ENCODE assay signal across 8 cellular contexts in the genomic region with DNA sequence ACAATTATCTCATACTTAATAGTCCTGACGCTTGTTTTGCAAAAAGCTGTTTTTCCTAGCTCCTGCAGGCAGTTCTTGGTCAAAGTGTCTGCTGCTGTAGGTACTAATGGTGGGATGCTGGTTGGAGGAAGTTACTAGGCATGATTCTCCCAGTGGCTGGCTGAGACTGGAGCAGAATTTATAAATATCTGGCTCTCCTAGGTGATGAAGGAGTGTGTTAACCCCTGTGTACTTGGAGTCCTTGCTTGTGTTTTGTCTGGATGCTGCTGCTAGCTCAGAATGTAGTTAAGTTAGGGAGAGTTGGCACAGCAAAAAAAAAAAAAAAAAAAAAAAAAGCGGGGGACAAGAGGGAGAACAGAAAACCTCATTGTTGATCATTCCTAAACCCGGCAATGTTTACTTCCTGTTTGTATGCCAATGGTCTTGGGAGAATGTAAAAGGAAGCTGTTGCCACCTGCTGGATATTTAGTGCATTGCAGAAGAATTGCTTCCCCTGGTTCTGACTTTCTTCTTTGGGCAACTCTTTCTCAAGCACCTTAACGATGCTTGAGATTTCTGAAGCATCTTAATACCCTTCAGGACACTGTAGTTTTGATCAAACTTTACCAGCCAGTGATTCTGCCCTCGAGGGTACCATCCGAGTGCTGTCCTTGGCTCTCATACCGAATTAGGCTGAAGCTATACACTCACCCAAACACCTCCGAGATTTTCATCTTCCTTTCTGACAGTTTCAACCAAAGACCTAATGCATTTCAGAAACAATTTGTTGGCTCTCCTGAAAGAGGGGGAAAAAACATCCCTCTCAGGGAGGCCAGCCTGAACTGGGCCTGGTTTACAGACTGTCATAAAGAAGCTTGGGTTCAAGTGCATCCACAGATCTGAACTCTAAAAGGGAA.
DNase-seq lines count a peak whose midpoint lies in the region; ATAC-seq and TF ChIP-seq lines count a peak whose summit lies in the region.

No MANE protein-coding gene starts in this region.

- no peaks in the 10 kb centered on the region for H4K20me1 ChIP-seq in SU-DHL-6 (ENCODE audit: low read depth, low read length)

- H3K4me3 ChIP-seq in SU-DHL-6 (ENCODE audit: insufficient read depth, low read length, poor library complexity, severe bottlenecking) (peak overlapping the region; percentile 25), dorsolateral prefrontal cortex (peak overlapping the region in 44 of 59 donors; percentile 3 to 59 (median 34)), liver (ENCODE audit: low read depth in 1 of 3, low read length in 3 of 3) (no peak overlapping the region)

- H3K27ac ChIP-seq in SU-DHL-6 (ENCODE audit: low read depth, low read length) = no peak overlapping the region
- H3K27ac ChIP-seq in dorsolateral prefrontal cortex = peak overlapping the region in 11 of 59 donors; percentile 3 to 53 (median 31)
- H3K27ac ChIP-seq in liver (ENCODE audit: low read depth in 1 of 2, low read length in 2 of 2) = no peak overlapping the region
- no peak overlapping the region for H3K27ac ChIP-seq in substantia nigra (ENCODE audit: low read depth, low read length, poor library complexity, severe bottlenecking)

- H3K36me3 ChIP-seq in SU-DHL-6 (ENCODE audit: low read length) = no peaks in the 10 kb centered on the region
- no peaks in the 10 kb centered on the region for H3K36me3 ChIP-seq in liver (ENCODE audit: control insufficient read depth in 4 of 4, insufficient read depth in 3 of 4, low read depth in 1 of 4, low read length in 3 of 4)

- H3K27me3 ChIP-seq in SU-DHL-6 (ENCODE audit: low read length) = no peaks in the 10 kb centered on the region
- H3K27me3 ChIP-seq in dorsolateral prefrontal cortex = no peaks in the 10 kb centered on the region
- H3K27me3 ChIP-seq in liver (ENCODE audit: control insufficient read depth in 4 of 4, insufficient read depth in 4 of 4, low read length in 3 of 4) = no peaks in the 10 kb centered on the region

- intact Hi-C loops in dorsolateral prefrontal cortex (cut with DNase I) = loop anchor here (1.0 to 10.0 kb wide), 5 partner anchors 102 to 642 kb away; no protein-coding TSS in a partner anchor

- H3K9me3 ChIP-seq in SU-DHL-6 (ENCODE audit: insufficient read depth, low read length) (no peaks in the 10 kb centered on the region), liver (ENCODE audit: control insufficient read depth in 4 of 4, low read length in 3 of 4) (no peaks in the 10 kb centered on the region)

- TF ChIP-seq CTCF in SU-DHL-6 (IDR thresholded peaks at IDR 0.05; ENCODE audit: insufficient read depth, low read length, poor library complexity, severe bottlenecking) (peak; percentile 83), dorsolateral prefrontal cortex (IDR thresholded peaks at IDR 0.05 in 54 of 56, conservative IDR thresholded peaks at IDR 0.05 in 2 of 56; ENCODE audit: low read depth in 1 of 56, partially characterized antibody in 56 of 56) (peak; percentile 85 to 98 (median 92)), liver (IDR thresholded peaks at IDR 0.05; ENCODE audit: low read depth, low read length, missing input control) (peak; percentile 96)

- no peak for TF ChIP-seq POLR2A in GM18505 (IDR thresholded peaks at IDR 0.05; ENCODE audit: borderline replicate concordance, extremely low read depth, insufficient read depth, insufficient read length)

- WGBS in liver = 26% methylated on average over 8 of the region's 8 CpGs

- no peaks in the 10 kb centered on the region for H3K9me2 ChIP-seq in SU-DHL-6 (replicated peaks; ENCODE audit: insufficient read depth, low read length)

- peak; percentile 94 to 96 for TF ChIP-seq RAD21 in liver (IDR thresholded peaks at IDR 0.05)

- H3F3A ChIP-seq in SU-DHL-6 (ENCODE audit: insufficient read depth) = no peaks in the 10 kb centered on the region

- H3K9ac ChIP-seq in SU-DHL-6 (ENCODE audit: low read length) (no peak overlapping the region), liver (ENCODE audit: low read depth in 1 of 2, low read length in 2 of 2) (no peak overlapping the region)

- DNase-seq in C1 segment of cervical spinal cord (lab: John Stamatoyannopoulos, UW) (peak in 12 of 14 donors; percentile 6 to 40 (median 24)), NCI-H1092 (lab: John Stamatoyannopoulos, UW) (peak; percentile 21), dorsolateral prefrontal cortex (peak in 4 of 10 donors; percentile 20 to 69 (median 50)), substantia nigra (lab: John Stamatoyannopoulos, UW) (peak in 34 of 49 donors; percentile 1 to 74 (median 16))

- ATAC-seq in GM18505 (IDR thresholded peaks at IDR 0.05; ENCODE audit: unreplicated experiment) (peak; percentile 85), HG02840 (IDR thresholded peaks at IDR 0.05; ENCODE audit: low FRiP score, unreplicated experiment) (peak; percentile 92)

- no peaks in the 10 kb centered on the region for H3K79me2 ChIP-seq in SU-DHL-6 (ENCODE audit: insufficient read depth, low read length)

- H3K4me1 ChIP-seq in liver (ENCODE audit: control insufficient read depth in 4 of 4, insufficient read depth in 4 of 4, low read length in 3 of 4) = peaks cover 0 to 3% (median 0%) of the 10 kb centered on the region in 4 donors

- H2AFZ ChIP-seq in SU-DHL-6 (ENCODE audit: low read depth, low read length, severe bottlenecking) = peak overlapping the region; percentile 82

- H3K4me2 ChIP-seq in SU-DHL-6 (ENCODE audit: low read depth, low read length, poor library complexity, severe bottlenecking) = peak overlapping the region; percentile 46

TF ChIP-seq in liver, 16 proteins besides CTCF, POLR2A, EP300 and RAD21:
- TF ChIP-seq, protein P1, sequence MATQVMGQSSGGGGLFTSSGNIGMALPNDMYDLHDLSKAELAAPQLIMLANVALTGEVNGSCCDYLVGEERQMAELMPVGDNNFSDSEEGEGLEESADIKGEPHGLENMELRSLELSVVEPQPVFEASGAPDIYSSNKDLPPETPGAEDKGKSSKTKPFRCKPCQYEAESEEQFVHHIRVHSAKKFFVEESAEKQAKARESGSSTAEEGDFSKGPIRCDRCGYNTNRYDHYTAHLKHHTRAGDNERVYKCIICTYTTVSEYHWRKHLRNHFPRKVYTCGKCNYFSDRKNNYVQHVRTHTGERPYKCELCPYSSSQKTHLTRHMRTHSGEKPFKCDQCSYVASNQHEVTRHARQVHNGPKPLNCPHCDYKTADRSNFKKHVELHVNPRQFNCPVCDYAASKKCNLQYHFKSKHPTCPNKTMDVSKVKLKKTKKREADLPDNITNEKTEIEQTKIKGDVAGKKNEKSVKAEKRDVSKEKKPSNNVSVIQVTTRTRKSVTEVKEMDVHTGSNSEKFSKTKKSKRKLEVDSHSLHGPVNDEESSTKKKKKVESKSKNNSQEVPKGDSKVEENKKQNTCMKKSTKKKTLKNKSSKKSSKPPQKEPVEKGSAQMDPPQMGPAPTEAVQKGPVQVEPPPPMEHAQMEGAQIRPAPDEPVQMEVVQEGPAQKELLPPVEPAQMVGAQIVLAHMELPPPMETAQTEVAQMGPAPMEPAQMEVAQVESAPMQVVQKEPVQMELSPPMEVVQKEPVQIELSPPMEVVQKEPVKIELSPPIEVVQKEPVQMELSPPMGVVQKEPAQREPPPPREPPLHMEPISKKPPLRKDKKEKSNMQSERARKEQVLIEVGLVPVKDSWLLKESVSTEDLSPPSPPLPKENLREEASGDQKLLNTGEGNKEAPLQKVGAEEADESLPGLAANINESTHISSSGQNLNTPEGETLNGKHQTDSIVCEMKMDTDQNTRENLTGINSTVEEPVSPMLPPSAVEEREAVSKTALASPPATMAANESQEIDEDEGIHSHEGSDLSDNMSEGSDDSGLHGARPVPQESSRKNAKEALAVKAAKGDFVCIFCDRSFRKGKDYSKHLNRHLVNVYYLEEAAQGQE (IDR thresholded peaks at IDR 0.05) = no peak
- TF ChIP-seq HNF4A (conservative IDR thresholded peaks at IDR 0.05) (peak in 1 of 2 donors; percentile 10), TAF1 (conservative IDR thresholded peaks at IDR 0.05) (no peak), HNF4G (IDR thresholded peaks at IDR 0.05) (no peak), EGR1 (IDR thresholded peaks at IDR 0.05; ENCODE audit: low read depth in 2 of 2) (no peak), FOXA1 (IDR thresholded peaks at IDR 0.05) (peak; percentile 37), JUND (IDR thresholded peaks at IDR 0.05) (no peak), GABPA (IDR thresholded peaks at IDR 0.05 in 1 of 2, conservative IDR thresholded peaks at IDR 0.05 in 1 of 2) (peak; percentile 18 to 52), NR2F2 (IDR thresholded peaks at IDR 0.05) (no peak), RXRA (IDR thresholded peaks at IDR 0.05) (no peak), FOXA2 (IDR thresholded peaks at IDR 0.05) (peak; percentile 59), SP1 (IDR thresholded peaks at IDR 0.05) (no peak), YY1 (IDR thresholded peaks at IDR 0.05) (peak; percentile 20)
- TF ChIP-seq, protein P2, sequence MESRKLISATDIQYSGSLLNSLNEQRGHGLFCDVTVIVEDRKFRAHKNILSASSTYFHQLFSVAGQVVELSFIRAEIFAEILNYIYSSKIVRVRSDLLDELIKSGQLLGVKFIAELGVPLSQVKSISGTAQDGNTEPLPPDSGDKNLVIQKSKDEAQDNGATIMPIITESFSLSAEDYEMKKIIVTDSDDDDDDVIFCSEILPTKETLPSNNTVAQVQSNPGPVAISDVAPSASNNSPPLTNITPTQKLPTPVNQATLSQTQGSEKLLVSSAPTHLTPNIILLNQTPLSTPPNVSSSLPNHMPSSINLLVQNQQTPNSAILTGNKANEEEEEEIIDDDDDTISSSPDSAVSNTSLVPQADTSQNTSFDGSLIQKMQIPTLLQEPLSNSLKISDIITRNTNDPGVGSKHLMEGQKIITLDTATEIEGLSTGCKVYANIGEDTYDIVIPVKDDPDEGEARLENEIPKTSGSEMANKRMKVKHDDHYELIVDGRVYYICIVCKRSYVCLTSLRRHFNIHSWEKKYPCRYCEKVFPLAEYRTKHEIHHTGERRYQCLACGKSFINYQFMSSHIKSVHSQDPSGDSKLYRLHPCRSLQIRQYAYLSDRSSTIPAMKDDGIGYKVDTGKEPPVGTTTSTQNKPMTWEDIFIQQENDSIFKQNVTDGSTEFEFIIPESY (IDR thresholded peaks at IDR 0.05) = no peak
- TF ChIP-seq, protein P3, sequence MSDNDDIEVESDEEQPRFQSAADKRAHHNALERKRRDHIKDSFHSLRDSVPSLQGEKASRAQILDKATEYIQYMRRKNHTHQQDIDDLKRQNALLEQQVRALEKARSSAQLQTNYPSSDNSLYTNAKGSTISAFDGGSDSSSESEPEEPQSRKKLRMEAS (IDR thresholded peaks at IDR 0.05) = no peak
- TF ChIP-seq, protein P4, sequence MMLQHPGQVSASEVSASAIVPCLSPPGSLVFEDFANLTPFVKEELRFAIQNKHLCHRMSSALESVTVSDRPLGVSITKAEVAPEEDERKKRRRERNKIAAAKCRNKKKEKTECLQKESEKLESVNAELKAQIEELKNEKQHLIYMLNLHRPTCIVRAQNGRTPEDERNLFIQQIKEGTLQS (IDR thresholded peaks at IDR 0.05) = no peak

Comparison
In these comparisons a context has a peak if more than half of its experiments do, and no peak if none do; other contexts are left out.
1. H3K4me3 ChIP-seq: peak in SU-DHL-6 (single experiment) and dorsolateral prefrontal cortex (44 of 59); none in liver (0 of 3).
2. Peak in every context shown above with its lines, with median percentiles within 50 percentile points of each other: CTCF ChIP-seq.